ENCODE assay signal across 9 cellular contexts in genomic region chr12:49346659-49347306, GRCh38. TPM values are rescaled to one million over a fixed set of nuclear protein-coding genes. Genes with fewer than 3 reads are reported as not detected.
DNase-seq lines count a peak whose midpoint lies in the region; ATAC-seq and TF ChIP-seq lines count a peak whose summit lies in the region.
"Had no signal": no experiment of that assay in that cellular context is flagged by ENCODE, and none has a peak within 500 bp of the region (broad histone marks: within the 10 kb centered on the region; RNA-seq: fewer than 3 reads in every experiment).

TSS of gene DNAJC22 (plus strand) at chr12:49346888. CDS start at chr12:49348873, 1,985 bp downstream.

- H3K27ac ChIP-seq in CD8-positive, alpha-beta T cell (ENCODE audit: low read depth, low read length) = no peak within 1 kb of the TSS

- H3K27ac Mint-ChIP-seq in CD8-positive, alpha-beta T cell = no peak within 1 kb of the TSS
- H3K27ac Mint-ChIP-seq in HFFc6 (no peak within 1 kb of the TSS), glutamatergic neuron (ENCODE audit: unreplicated experiment) (peak within 1 kb of the TSS; percentile 66)
- H3K27ac Mint-ChIP-seq in activated CD4-positive, alpha-beta memory T cell treated with anti-CD3 and anti-CD28 coated beads for 36 hours = no peak within 1 kb of the TSS

- H3K9me3 Mint-ChIP-seq in CD8-positive, alpha-beta T cell = no peaks in the 10 kb centered on the region
- no peaks in the 10 kb centered on the region for H3K9me3 Mint-ChIP-seq in HFFc6
- H3K9me3 Mint-ChIP-seq in activated CD4-positive, alpha-beta memory T cell treated with anti-CD3 and anti-CD28 coated beads for 36 hours = no peaks in the 10 kb centered on the region
- peaks cover 6% of the 10 kb centered on the region for H3K9me3 Mint-ChIP-seq in glutamatergic neuron (ENCODE audit: unreplicated experiment)

- H3K4me1 ChIP-seq in CD8-positive, alpha-beta T cell (ENCODE audit: insufficient read depth, low read length) = peaks cover 52% of the 10 kb centered on the region

- no peaks in the 10 kb centered on the region for H3K36me3 Mint-ChIP-seq in CD8-positive, alpha-beta T cell
- H3K36me3 Mint-ChIP-seq in HFFc6 (ENCODE audit: low read depth) = no peaks in the 10 kb centered on the region
- H3K36me3 Mint-ChIP-seq in activated CD4-positive, alpha-beta memory T cell treated with anti-CD3 and anti-CD28 coated beads for 36 hours = no peaks in the 10 kb centered on the region
- no peaks in the 10 kb centered on the region for H3K36me3 Mint-ChIP-seq in glutamatergic neuron (ENCODE audit: unreplicated experiment)

- H3K4me3 ChIP-seq in CD8-positive, alpha-beta T cell (ENCODE audit: low read depth, low read length) = peak within 1 kb of the TSS; percentile 54
- H3K4me3 ChIP-seq in retinal pigment epithelial cell (ENCODE audit: low read length) = peak within 1 kb of the TSS; percentile 44

- TF ChIP-seq CTCF in CD8-positive, alpha-beta T cell (IDR thresholded peaks at IDR 0.05) = no peak
- TF ChIP-seq CTCF in HFFc6 (IDR thresholded peaks at IDR 0.05) (no peak), glutamatergic neuron (IDR thresholded peaks at IDR 0.05; ENCODE audit: partially characterized antibody, unreplicated experiment) (no peak), retinal pigment epithelial cell (conservative IDR thresholded peaks at IDR 0.05; ENCODE audit: low read depth, low read length) (no peak)

- peak in 2 of 7 experiments; percentile 18 to 68 for DNase-seq in CD8-positive, alpha-beta T cell
- DNase-seq in HFFc6 (no peak), glutamatergic neuron (peak; percentile 66), retinal pigment epithelial cell (ENCODE audit: low read depth) (no peak)
- DNase-seq in activated CD4-positive, alpha-beta memory T cell treated with anti-CD3 and anti-CD28 coated beads for 36 hours = peak; percentile 48

- H3K4me3 Mint-ChIP-seq in CD8-positive, alpha-beta T cell = peak within 1 kb of the TSS; percentile 79
- H3K4me3 Mint-ChIP-seq in HFFc6 = peak within 1 kb of the TSS; percentile 78
- peak within 1 kb of the TSS; percentile 61 for H3K4me3 Mint-ChIP-seq in activated CD4-positive, alpha-beta memory T cell treated with anti-CD3 and anti-CD28 coated beads for 36 hours
- peak within 1 kb of the TSS; percentile 88 for H3K4me3 Mint-ChIP-seq in glutamatergic neuron (ENCODE audit: unreplicated experiment)

- no peaks in the 10 kb centered on the region for H3K36me3 ChIP-seq in CD8-positive, alpha-beta T cell (ENCODE audit: insufficient read depth, low read length)

- H3K27me3 ChIP-seq in CD8-positive, alpha-beta T cell (ENCODE audit: insufficient read depth, low read length) = peaks cover 33% of the 10 kb centered on the region

- H3K27me3 Mint-ChIP-seq in CD8-positive, alpha-beta T cell (ENCODE audit: low read depth) = peaks cover 56% of the 10 kb centered on the region
- H3K27me3 Mint-ChIP-seq in HFFc6 (ENCODE audit: insufficient read depth) = peaks cover 16% of the 10 kb centered on the region; the same call in 1 of the 2 replicates
- H3K27me3 Mint-ChIP-seq in activated CD4-positive, alpha-beta memory T cell treated with anti-CD3 and anti-CD28 coated beads for 36 hours = peaks cover 55% of the 10 kb centered on the region
- peaks cover 13% of the 10 kb centered on the region for H3K27me3 Mint-ChIP-seq in glutamatergic neuron (ENCODE audit: unreplicated experiment)

- ATAC-seq in CD8-positive, alpha-beta T cell = peak; percentile 19
- no peak for ATAC-seq in HG03378 (IDR thresholded peaks at IDR 0.05; ENCODE audit: unreplicated experiment)
- ATAC-seq in GM21390 (IDR thresholded peaks at IDR 0.05; ENCODE audit: unreplicated experiment) = no peak
- ATAC-seq in GM18519 (IDR thresholded peaks at IDR 0.05; ENCODE audit: low FRiP score, unreplicated experiment) = no peak

- CTCF ChIA-PET in CD8-positive, alpha-beta T cell (lab: Charles Lee) = interaction anchor here (0.6 to 18.1 kb wide), 25 partner anchors 10 to 223 kb away, joined by 3 to 380 read pairs (median 4); partner anchors contain the start of genes C1QL4, PRPH and TROAP
- CTCF ChIA-PET in activated CD4-positive, alpha-beta memory T cell treated with anti-CD3 and anti-CD28 coated beads for 36 hours (lab: Charles Lee) = interaction anchor here (0.6 to 6.5 kb wide), 30 partner anchors 7 to 283 kb away, joined by 3 to 149 read pairs (median 5); partner anchors contain the start of genes C1QL4, PRPH, SPATS2 and TROAP

- H3K4me1 Mint-ChIP-seq in CD8-positive, alpha-beta T cell (ENCODE audit: low read depth) = peaks cover 43% of the 10 kb centered on the region
- peaks cover 36% of the 10 kb centered on the region for H3K4me1 Mint-ChIP-seq in HFFc6 (ENCODE audit: low read depth)
- peaks cover 37% of the 10 kb centered on the region for H3K4me1 Mint-ChIP-seq in activated CD4-positive, alpha-beta memory T cell treated with anti-CD3 and anti-CD28 coated beads for 36 hours (ENCODE audit: low read depth)
- peaks cover 18% of the 10 kb centered on the region for H3K4me1 Mint-ChIP-seq in glutamatergic neuron (ENCODE audit: low read depth, unreplicated experiment)

- no peaks in the 10 kb centered on the region for H3K9me3 ChIP-seq in CD8-positive, alpha-beta T cell (ENCODE audit: low read length)

- intact Hi-C loops in CD8-positive, alpha-beta T cell (cut with DNase I, micrococcal nuclease) = loop anchor here (1.0 kb wide), 1 partner anchor 58 kb away; no protein-coding TSS in a partner anchor
- intact Hi-C loops in activated CD4-positive, alpha-beta memory T cell treated with anti-CD3 and anti-CD28 coated beads for 36 hours (cut with micrococcal nuclease) = loop anchor here (1.0 kb wide), 1 partner anchor 58 kb away; no protein-coding TSS in a partner anchor

- POLR2A ChIA-PET in CD8-positive, alpha-beta T cell (lab: Charles Lee) = interaction anchor here (0.7 to 1.7 kb wide), 3 partner anchors 20 to 58 kb away, joined by 3 to 9 read pairs (median 9); partner anchors contain the start of genes SPATS2 and TROAP
- POLR2A ChIA-PET in activated CD4-positive, alpha-beta memory T cell treated with anti-CD3 and anti-CD28 coated beads for 36 hours (lab: Charles Lee) = interaction anchor here (0.6 to 1.6 kb wide), 2 partner anchors 20 to 24 kb away, joined by 3 to 10 read pairs; partner anchors contain the start of genes SPATS2 and TROAP

RNA-seq across cellular contexts. Expression of gene DNAJC22, which starts in this region (rescaled TPM):
- total RNA-seq in CD8-positive, alpha-beta T cell = not detected
- total RNA-seq in HFFc6 (2021; fragmentation: NEBNext Ultra II Directional; extraction: Animal tissue kit (Norgen Biotek cat#: 25700)) = 1 to 10 TPM in 4 of 6 experiments, under 1 TPM in 2; 0.38 to 4.1 (median 2.6) TPM
- under 1 TPM in 1 of 2 experiments, not detected in 1; 0.10 TPM for total RNA-seq in activated CD4-positive, alpha-beta memory T cell treated with anti-CD3 and anti-CD28 coated beads for 36 hours
- total RNA-seq in glutamatergic neuron (ENCODE audit: unreplicated experiment) = 4.5 TPM
- total RNA-seq: T-helper 1 cell treated with Interleukin-12 subunit alpha and Interleukin-12 subunit beta and Interleukin-4 antibody, amounts not matched to agents 30 ng/mL and 1 ng/mL, for 36 hours had no signal

Comparison
In these comparisons a context has a peak if more than half of its experiments do, and no peak if none do; other contexts are left out.
1. Peak in ATAC-seq and H3K4me3 ChIP-seq in CD8-positive, alpha-beta T cell; RNA of the gene not detected or under 1 TPM.
2. Peak in DNase-seq in activated CD4-positive, alpha-beta memory T cell treated with anti-CD3 and anti-CD28 coated beads for 36 hours; RNA of the gene not detected or under 1 TPM.